In genomic region chr3:183844606-183845005, GRCh38 we compare ENCODE assay signal across 13 cellular contexts. TPM values are rescaled to one million over a fixed set of nuclear protein-coding genes. Genes with fewer than 3 reads are reported as not detected.
DNase-seq lines count a peak whose midpoint lies in the region; ATAC-seq and TF ChIP-seq lines count a peak whose summit lies in the region.
"Had no signal": no experiment of that assay in that cellular context is flagged by ENCODE, and none has a peak within 500 bp of the region (broad histone marks: within the 10 kb centered on the region; RNA-seq: fewer than 3 reads in every experiment).

No MANE protein-coding gene starts in this region.

- no peak overlapping the region for H2BK120ac ChIP-seq in IMR-90 (ENCODE audit: low read depth, low read length)

- intact Hi-C loops in IMR-90 (cut with micrococcal nuclease), result no loop called here
- intact Hi-C loops in aorta (cut with DNase I), result no loop called here

- in situ Hi-C loops in IMR-90 (cut with MboI; ENCODE audit: low sequenced_read_pairs) (no loop called here), T47D (cut with HindIII; ENCODE audit: low pct_unique_long_range_greater_than_20kb, low sequenced_read_pairs) (no loop called here)

- no peak overlapping the region for H3K9ac ChIP-seq in IMR-90 (ENCODE audit: low read depth, low read length)

- dilution Hi-C loops in IMR-90 (cut with HindIII; ENCODE audit: low sequenced_read_pairs, unreplicated experiment), result no loop called here

- H2AK5ac ChIP-seq in IMR-90 (ENCODE audit: low read depth, low read length), result no peak overlapping the region

- DNase-seq in CD1c-positive myeloid dendritic cell (ENCODE audit: extremely low spot score) (peak; percentile 42), IMR-90 (peak; percentile 92), T47D (ENCODE audit: low read depth in 1 of 2, low spot score in 1 of 2) (peak; percentile 49 to 94), mesothelial cell of epicardium (ENCODE audit: low spot score in 2 of 2, unreplicated experiment in 2 of 2) (no peak), aorta (no peak), superior temporal gyrus (ENCODE audit: extremely low spot score) (no peak)
- DNase-seq: GOT3, NCI-H2171 treated with DMSO at 0.1 percent for 48 hours, occipital lobe, SHP77 treated with DMSO at 0.1 percent for 48 hours had no signal

- peaks cover 9% of the 10 kb centered on the region; the same call in 1 of the 2 replicates for H3K9me1 ChIP-seq in IMR-90 (ENCODE audit: insufficient read depth, low read length)

- H4K8ac ChIP-seq in IMR-90 (ENCODE audit: low read depth in 2 of 2, low read length in 2 of 2), result no peak overlapping the region

- TF ChIP-seq RAD21 in IMR-90 (IDR thresholded peaks at IDR 0.05; ENCODE audit: low read length), result no peak

- no peaks in the 10 kb centered on the region for H3K9me3 Mint-ChIP-seq in mesothelial cell of epicardium

- 0 out of 2 replicates have a peak, but pooled peaks cover 3% of the 10 kb centered on the region for H4K20me1 ChIP-seq in IMR-90 (ENCODE audit: insufficient read depth, low read length)

- no peaks in the 10 kb centered on the region for H3K27me3 Mint-ChIP-seq in mesothelial cell of epicardium (ENCODE audit: low read depth)

- CTCF ChIA-PET in IMR-90 (lab: Yijun Ruan, JAX), result interaction anchor here (1.9 kb wide), 1 partner anchor 19 kb away, joined by 4 read pairs; the partner anchor contains the start of gene MAP6D1

- H3K18ac ChIP-seq in IMR-90 (ENCODE audit: low read depth, low read length), result no peak overlapping the region

- no peak overlapping the region for H3K4me2 ChIP-seq in IMR-90 (ENCODE audit: low read depth, low read length)

- no peak overlapping the region for H2AFZ ChIP-seq in IMR-90 (replicated peaks; ENCODE audit: low read length, poor library complexity)

- H3K56ac ChIP-seq in IMR-90 (ENCODE audit: extremely low read depth, insufficient read depth, low read length), result no peak overlapping the region

- no peak overlapping the region for H4K91ac ChIP-seq in IMR-90 (ENCODE audit: insufficient read depth, low read depth, low read length)

- H2BK20ac ChIP-seq in IMR-90 (ENCODE audit: low read depth, low read length), result no peak overlapping the region

- H3K27ac Mint-ChIP-seq in mesothelial cell of epicardium, result peak overlapping the region; percentile 87

- peaks cover 26% of the 10 kb centered on the region for H3K4me1 Mint-ChIP-seq in mesothelial cell of epicardium

- H3K4ac ChIP-seq in IMR-90 (ENCODE audit: low read depth, low read length), result no peak overlapping the region

- H3K79me1 ChIP-seq in IMR-90 (ENCODE audit: low read depth in 1 of 2, low read length in 2 of 2), result peaks cover 11% of the 10 kb centered on the region in 2 experiments; a peak in 3 of 4 replicates

- H3K27me3 ChIP-seq in IMR-90 (ENCODE audit: control insufficient read depth, insufficient read depth, low read length) (no peaks in the 10 kb centered on the region), aorta (ENCODE audit: control insufficient read depth in 1 of 2, insufficient read depth in 2 of 2, low read length in 1 of 2) (no peaks in the 10 kb centered on the region)

- H3K14ac ChIP-seq in IMR-90 (replicated peaks; ENCODE audit: low read depth, low read length), result no peak overlapping the region

- H4K5ac ChIP-seq in IMR-90 (ENCODE audit: low read depth, low read length), result no peak overlapping the region

- H2AK9ac ChIP-seq in IMR-90 (replicated peaks; ENCODE audit: low read depth, low read length, poor library complexity), result no peak overlapping the region

- H2BK15ac ChIP-seq in IMR-90 (ENCODE audit: low read depth, low read length), result no peak overlapping the region

- ATAC-seq in IMR-90 (ENCODE audit: low read depth) (peak; percentile 76), aorta (ENCODE audit: low FRiP score) (no peak), HG03378 (IDR thresholded peaks at IDR 0.05; ENCODE audit: unreplicated experiment) (no peak), HG03025 (IDR thresholded peaks at IDR 0.05; ENCODE audit: low FRiP score, unreplicated experiment) (no peak)

- H3K36me3 ChIP-seq in IMR-90 (ENCODE audit: control insufficient read depth, insufficient read depth, low read length) (peaks cover 24% of the 10 kb centered on the region), aorta (ENCODE audit: control insufficient read depth in 1 of 2, insufficient read depth in 2 of 2, low read length in 1 of 2) (peaks cover 0 to 6% of the 10 kb centered on the region in 2 donors)

- TF ChIP-seq CTCF in IMR-90 (conservative IDR thresholded peaks at IDR 0.05; ENCODE audit: low read depth, low read length) (no peak), mesothelial cell of epicardium (IDR thresholded peaks at IDR 0.05; ENCODE audit: unreplicated experiment) (no peak)

- BruUV-seq in IMR-90 (replicated peaks; lab: Mats Ljungman, UMichigan), result no TSS peak

- H3K9me3 ChIP-seq in IMR-90 (ENCODE audit: control insufficient read depth, insufficient read depth, low read length) (no peaks in the 10 kb centered on the region), aorta (ENCODE audit: control insufficient read depth, low read length) (no peaks in the 10 kb centered on the region)

- H3K4me3 Mint-ChIP-seq in mesothelial cell of epicardium, result no peak overlapping the region

- POLR2A ChIA-PET in IMR-90 (lab: Charles Lee; ENCODE audit: unreplicated experiment), result no interaction called here

- H2BK5ac ChIP-seq in IMR-90 (ENCODE audit: low read depth, low read length, poor library complexity, severe bottlenecking), result peak overlapping the region; percentile 62

- no peak overlapping the region for H3K27ac ChIP-seq in IMR-90 (ENCODE audit: insufficient read depth, low read length)
- H3K27ac ChIP-seq in aorta (ENCODE audit: low read depth in 1 of 2, low read length in 2 of 2), result no peak overlapping the region
- H3K27ac ChIP-seq: HL-60 had no signal

- H3K4me1 ChIP-seq in IMR-90 (ENCODE audit: control insufficient read depth, insufficient read depth, low read length), result peaks cover 8% of the 10 kb centered on the region
- no peaks in the 10 kb centered on the region for H3K4me1 ChIP-seq in aorta (ENCODE audit: control insufficient read depth in 1 of 2, insufficient read depth in 2 of 2, low read length in 2 of 2)

- H3K23ac ChIP-seq in IMR-90 (ENCODE audit: low read depth, low read length), result no peak overlapping the region

- no peak for TF ChIP-seq POLR2A in IMR-90 (IDR thresholded peaks at IDR 0.05; ENCODE audit: low read depth, low read length)

- H3K4me3 ChIP-seq in IMR-90 (ENCODE audit: insufficient read depth, low read depth, low read length) (no peak overlapping the region), aorta (ENCODE audit: low read length in 2 of 2) (no peak overlapping the region)

- peaks cover 41% of the 10 kb centered on the region for H3K36me3 Mint-ChIP-seq in mesothelial cell of epicardium

- WGBS in IMR-90 (ENCODE audit: extremely low coverage in 2 of 2, insufficient read length in 1 of 2), 2 experiments, result no CpG with 5 or more reads among the region's 2 CpGs
- WGBS in aorta, 2 donors, result 73 to 78% methylated on average over 2 of the region's 2 CpGs

TF ChIP-seq in IMR-90, 13 proteins besides CTCF, POLR2A, EP300 and RAD21:
- TF ChIP-seq BHLHE40 (IDR thresholded peaks at IDR 0.05; ENCODE audit: low read depth, low read length), result 0 out of 2 replicates have a peak, but pooled peaks have one; percentile 19
- no peak for TF ChIP-seq NFE2L2 (IDR thresholded peaks at IDR 0.05; ENCODE audit: low read depth, low read length)
- no peak for TF ChIP-seq ELK1 (IDR thresholded peaks at IDR 0.05; ENCODE audit: borderline replicate concordance, low read depth, low read length)
- TF ChIP-seq FOS (IDR thresholded peaks at IDR 0.05; ENCODE audit: low read depth, low read length), result peak; percentile 92
- no peak for TF ChIP-seq CHD1 (IDR thresholded peaks at IDR 0.05; ENCODE audit: low read depth, low read length)
- no peak for TF ChIP-seq MAZ (IDR thresholded peaks at IDR 0.05; ENCODE audit: borderline replicate concordance, low read depth, low read length)

RNA-seq across cellular contexts. Expression of gene MAP6D1, which starts 19.2 kb away (rescaled TPM):
- total RNA-seq in IMR-90 (2012; rRNA removed) (1.9 and 2.7 TPM in 2 replicates), mesothelial cell of epicardium (4.4 to 6.4 TPM (median 5.3 TPM) in 3 replicates), aorta (1 to 10 TPM; 1.7 TPM)
- polyA plus RNA-seq in IMR-90 (2012; rRNA removed) (5.2 and 6.6 TPM in 2 replicates), aorta (not detected)
- polyA plus RNA-seq in IMR-90 (2012; cell fraction: cytosol; rRNA removed), result 2.5 and 4.6 TPM in 2 replicates
- polyA plus RNA-seq in IMR-90 (2012; cell fraction: nucleus; rRNA removed; ENCODE audit: low replicate concordance), result 3.5 and 4.3 TPM in 2 replicates

RNA-seq across cellular contexts. Expression of gene PARL, which starts 40.1 kb away (rescaled TPM):
- total RNA-seq in IMR-90 (2012; rRNA removed) (35.5 and 44.2 TPM in 2 replicates), mesothelial cell of epicardium (47.8 to 57.4 TPM (median 50.5 TPM) in 3 replicates), aorta (10 to 100 TPM; 49.5 to 56.5 TPM)
- polyA plus RNA-seq in IMR-90 (2012; rRNA removed) (35.3 and 42.6 TPM in 2 replicates), aorta (10 to 100 TPM; 64.2 to 76.4 TPM)
- 14.2 and 43.1 TPM in 2 replicates for polyA plus RNA-seq in IMR-90 (2012; cell fraction: cytosol; rRNA removed)
- 4.2 and 22.8 TPM in 2 replicates for polyA plus RNA-seq in IMR-90 (2012; cell fraction: nucleus; rRNA removed; ENCODE audit: low replicate concordance)

Comparison
In these comparisons a context has a peak if more than half of its experiments do, and no peak if none do; other contexts are left out.
1. DNase-seq: peak in CD1c-positive myeloid dendritic cell (single experiment), IMR-90 (single experiment) and T47D (2 of 2); none in mesothelial cell of epicardium (0 of 2), aorta (0 of 2) and superior temporal gyrus (single experiment).